Comparison of ENCODE assay signal across 8 cellular contexts in genomic region chr11:118621071-118621815, GRCh38. TPM values are rescaled to one million over a fixed set of nuclear protein-coding genes. Genes with fewer than 3 reads are reported as not detected.
DNase-seq lines count a peak whose midpoint lies in the region; ATAC-seq and TF ChIP-seq lines count a peak whose summit lies in the region.

No MANE protein-coding gene starts in this region.

- no peaks in the 10 kb centered on the region for H3K9me3 ChIP-seq in esophagus (ENCODE audit: control insufficient read depth in 2 of 2, insufficient read depth in 1 of 2, low read depth in 1 of 2, low read length in 1 of 2)

- peaks cover 9% of the 10 kb centered on the region for H3F3A ChIP-seq in GM23338 (replicated peaks; ENCODE audit: low read depth)

- H3K27ac Mint-ChIP-seq in GM23338 = peak overlapping the region; percentile 80
- no peak overlapping the region for H3K27ac Mint-ChIP-seq in activated CD8-positive, alpha-beta T cell treated with anti-CD3 and anti-CD28 coated beads for 36 hours

- peak overlapping the region; percentile 92 for H2BK5ac ChIP-seq in mesendoderm (ENCODE audit: low read length)

- H3K79me1 ChIP-seq in mesendoderm (ENCODE audit: low read length) = peaks cover 8% of the 10 kb centered on the region

- peak overlapping the region; percentile 2 for H4K5ac ChIP-seq in mesendoderm (ENCODE audit: low read length)

- peak overlapping the region; percentile 79 for H3K4me3 Mint-ChIP-seq in GM23338
- H3K4me3 Mint-ChIP-seq in activated CD8-positive, alpha-beta T cell treated with anti-CD3 and anti-CD28 coated beads for 36 hours = peak overlapping the region; percentile 53

- peak overlapping the region; percentile 90 for H4K8ac ChIP-seq in mesendoderm (ENCODE audit: low read depth, low read length)

- CTCF ChIA-PET in activated CD8-positive, alpha-beta T cell treated with anti-CD3 and anti-CD28 coated beads for 36 hours (lab: Charles Lee) = interaction anchor here (0.9 to 2.2 kb wide), 6 partner anchors 10 to 37 kb away, joined by 3 to 7 read pairs (median 5); no protein-coding TSS in a partner anchor

- H3K9me3 Mint-ChIP-seq in GM23338 = no peaks in the 10 kb centered on the region; the same call in 2 of the 3 replicates
- H3K9me3 Mint-ChIP-seq in activated CD8-positive, alpha-beta T cell treated with anti-CD3 and anti-CD28 coated beads for 36 hours = no peaks in the 10 kb centered on the region

- H3K4me2 ChIP-seq in GM23338 (peak overlapping the region; percentile 95), mesendoderm (ENCODE audit: low read length) (peak overlapping the region; percentile 82)

- peak; percentile 86 for DNase-seq in A172 (ENCODE audit: low spot score)
- peak; percentile 95 for DNase-seq in GM23338 (ENCODE audit: low spot score)
- peak; percentile 64 for DNase-seq in NCI-H345 treated with DMSO at 0.1 percent for 48 hours (lab: John Stamatoyannopoulos, UW; ENCODE audit: unreplicated experiment)
- peak; percentile 44 for DNase-seq in activated CD8-positive, alpha-beta T cell treated with anti-CD3 and anti-CD28 coated beads for 36 hours
- DNase-seq in mesendoderm = peak; percentile 94
- DNase-seq in stromal cell of bone marrow (ENCODE audit: low read depth) = peak; percentile 79

- no peak overlapping the region for H2BK15ac ChIP-seq in mesendoderm (replicated peaks; ENCODE audit: low read depth)

- H3K4me3 ChIP-seq in GM23338 (peak overlapping the region; percentile 92), esophagus (ENCODE audit: low read depth in 1 of 2, low read length in 2 of 2) (peak overlapping the region; percentile 39 to 44), mesendoderm (ENCODE audit: low read length) (peak overlapping the region; percentile 68)

- no peaks in the 10 kb centered on the region for H3K9me2 ChIP-seq in GM23338 (ENCODE audit: insufficient read depth)

- H2AK5ac ChIP-seq in mesendoderm (ENCODE audit: low read length) = peak overlapping the region; percentile 99

- H3K36me3 ChIP-seq in GM23338 (ENCODE audit: insufficient read depth) (no peaks in the 10 kb centered on the region), esophagus (ENCODE audit: control insufficient read depth in 2 of 2, insufficient read depth in 2 of 2, low read length in 1 of 2) (peaks cover 0 to under 1% of the 10 kb centered on the region in 2 donors), mesendoderm (ENCODE audit: control insufficient read depth, insufficient read depth, low read length) (no peaks in the 10 kb centered on the region)

- no peak overlapping the region for H2BK120ac ChIP-seq in mesendoderm (ENCODE audit: low read depth, low read length)

- peaks cover 4% of the 10 kb centered on the region for H4K20me1 ChIP-seq in GM23338 (replicated peaks; ENCODE audit: insufficient read depth)

- peaks cover 29% of the 10 kb centered on the region for H3K79me2 ChIP-seq in GM23338 (replicated peaks; ENCODE audit: insufficient read depth)
- H3K79me2 ChIP-seq in mesendoderm (ENCODE audit: control insufficient read depth, insufficient read depth, low read length) = peaks cover 9% of the 10 kb centered on the region

- H3K18ac ChIP-seq in mesendoderm (ENCODE audit: low read length) = peak overlapping the region; percentile 77

- WGBS in esophagus, 2 donors = 3 to 6% methylated on average over 38 of the region's 38 CpGs
- no CpG with 5 or more reads among the region's 38 CpGs for WGBS in mesendoderm (ENCODE audit: extremely low coverage, insufficient coverage, low lambda C conversion rate)

- no peaks in the 10 kb centered on the region for H3K27me3 ChIP-seq in GM23338 (ENCODE audit: insufficient read depth)
- H3K27me3 ChIP-seq in esophagus (ENCODE audit: control insufficient read depth in 1 of 2, insufficient read depth in 2 of 2, low read length in 2 of 2) = no peaks in the 10 kb centered on the region
- H3K27me3 ChIP-seq in mesendoderm (ENCODE audit: insufficient read depth, low read length, poor library complexity) = no peaks in the 10 kb centered on the region

- POLR2A ChIA-PET in activated CD8-positive, alpha-beta T cell treated with anti-CD3 and anti-CD28 coated beads for 36 hours (lab: Charles Lee) = interaction anchor here (0.6 to 1.5 kb wide), 2 partner anchors 96 to 398 kb away, joined by 3 to 4 read pairs; partner anchors contain the start of genes RPS25 and TRAPPC4

- H3K36me3 Mint-ChIP-seq in GM23338 (ENCODE audit: low read depth) = peaks cover 4% of the 10 kb centered on the region; the same call in 2 of the 3 replicates
- no peaks in the 10 kb centered on the region for H3K36me3 Mint-ChIP-seq in activated CD8-positive, alpha-beta T cell treated with anti-CD3 and anti-CD28 coated beads for 36 hours (ENCODE audit: low read depth)

- H3K27ac ChIP-seq in GM23338 (ENCODE audit: low read depth) (peak overlapping the region; percentile 86), esophagus (ENCODE audit: low read depth in 2 of 2, low read length in 1 of 2) (peak overlapping the region; percentile 69 to 82), mesendoderm (ENCODE audit: low read depth, low read length) (peak overlapping the region; percentile 72)

- peak overlapping the region; percentile 88 for H3K9ac ChIP-seq in mesendoderm (ENCODE audit: low read length)

- peak; percentile 83 for ATAC-seq in GM23338
- ATAC-seq in activated CD8-positive, alpha-beta T cell treated with anti-CD3 and anti-CD28 coated beads for 36 hours = peak; percentile 74
- ATAC-seq in HG03095 (IDR thresholded peaks at IDR 0.05; ENCODE audit: unreplicated experiment) = no peak

- peak overlapping the region; percentile 66 for H3K23ac ChIP-seq in mesendoderm (ENCODE audit: low read length)

- peaks cover 62% of the 10 kb centered on the region for H3K4me1 Mint-ChIP-seq in GM23338
- peaks cover 9% of the 10 kb centered on the region for H3K4me1 Mint-ChIP-seq in activated CD8-positive, alpha-beta T cell treated with anti-CD3 and anti-CD28 coated beads for 36 hours (ENCODE audit: low read depth)

- H3K4me1 ChIP-seq in GM23338 (ENCODE audit: insufficient read depth) = peaks cover 40% of the 10 kb centered on the region
- H3K4me1 ChIP-seq in esophagus (ENCODE audit: control insufficient read depth in 2 of 2, insufficient read depth in 2 of 2, low read length in 1 of 2) = peaks cover 7 to 30% of the 10 kb centered on the region in 2 donors
- H3K4me1 ChIP-seq in mesendoderm (ENCODE audit: control insufficient read depth, low read depth, low read length) = peaks cover 13% of the 10 kb centered on the region

- H3K56ac ChIP-seq in mesendoderm (ENCODE audit: low read length) = peak overlapping the region; percentile 89

- no peak overlapping the region for H3K4ac ChIP-seq in mesendoderm (ENCODE audit: low read depth, low read length)

- no peak for TF ChIP-seq CTCF in GM23338 (conservative IDR thresholded peaks at IDR 0.05; ENCODE audit: low read depth in 2 of 2)
- no peak for TF ChIP-seq CTCF in activated CD8-positive, alpha-beta T cell treated with anti-CD3 and anti-CD28 coated beads for 36 hours (IDR thresholded peaks at IDR 0.05)

- H3K27me3 Mint-ChIP-seq in GM23338 (ENCODE audit: insufficient read depth, low read depth, poor library complexity) = peaks cover 12% of the 10 kb centered on the region
- peaks cover 14% of the 10 kb centered on the region for H3K27me3 Mint-ChIP-seq in activated CD8-positive, alpha-beta T cell treated with anti-CD3 and anti-CD28 coated beads for 36 hours

- H2AFZ ChIP-seq in GM23338 = peak overlapping the region; percentile 81

- intact Hi-C loops in activated CD8-positive, alpha-beta T cell treated with anti-CD3 and anti-CD28 coated beads for 36 hours (cut with micrococcal nuclease) = no loop called here

TF ChIP-seq in GM23338, 12 proteins besides CTCF, POLR2A, EP300 and RAD21 (continues in another document):
- TF ChIP-seq CREB1 (CRISPR knock-in tag; IDR thresholded peaks at IDR 0.05; ENCODE audit: low read depth) (peak; percentile 64; the same call in 1 of the 2 replicates), EZH2 (IDR thresholded peaks at IDR 0.05; ENCODE audit: low read depth, unreplicated experiment) (no peak), JUNB (IDR thresholded peaks at IDR 0.05; ENCODE audit: unreplicated experiment) (no peak), POLR2AphosphoS5 (IDR thresholded peaks at IDR 0.05; ENCODE audit: low read depth) (peak; percentile 75), STAT1 (IDR thresholded peaks at IDR 0.05; ENCODE audit: unreplicated experiment) (no peak)

RNA-seq across cellular contexts. Expression of gene PHLDB1, which starts 13.8 kb away (rescaled TPM):
- 87.1 and 101 TPM in 2 replicates for total RNA-seq in A172 (2014; rRNA removed; shearing (Covaris generic))
- total RNA-seq in GM23338 (2014; rRNA removed; shearing (Covaris generic)) = 85.2 and 93.9 TPM in 2 replicates
- 45.3 and 46.0 TPM in 2 replicates for polyA plus RNA-seq in GM23338 (2016; fragmentation: Nextera tagmentation; extraction: Ambion mirVana)
- total RNA-seq in activated CD8-positive, alpha-beta T cell treated with anti-CD3 and anti-CD28 coated beads for 36 hours = 1 to 10 TPM; 3.0 to 5.1 TPM
- polyA plus RNA-seq in esophagus = 10 to 100 TPM; 12.9 to 25.7 TPM
- 35.1 TPM for polyA plus RNA-seq in mesendoderm (2013, experiment 1 of 2)
- 34.9 TPM for polyA plus RNA-seq in mesendoderm (2013, experiment 2 of 2)

RNA-seq across cellular contexts. Expression of gene ARCN1, which starts 49.0 kb away (rescaled TPM):
- 92.7 and 102 TPM in 2 replicates for total RNA-seq in A172 (2014; rRNA removed; shearing (Covaris generic))
- total RNA-seq in GM23338 (2014; rRNA removed; shearing (Covaris generic)) = 106 and 109 TPM in 2 replicates
- 79.9 and 83.3 TPM in 2 replicates for polyA plus RNA-seq in GM23338 (2016; fragmentation: Nextera tagmentation; extraction: Ambion mirVana)
- total RNA-seq in activated CD8-positive, alpha-beta T cell treated with anti-CD3 and anti-CD28 coated beads for 36 hours = 100 to 1,000 TPM; 134 to 135 TPM
- 10 to 100 TPM; 44.7 to 58.0 TPM for polyA plus RNA-seq in esophagus
- polyA plus RNA-seq in mesendoderm (2013, experiment 1 of 2) = 171 TPM
- polyA plus RNA-seq in mesendoderm (2013, experiment 2 of 2) = 167 TPM

RNA-seq across cellular contexts. Expression of gene IFT46, which starts 55.5 kb away (rescaled TPM):
- 34.6 and 40.5 TPM in 2 replicates for total RNA-seq in A172 (2014; rRNA removed; shearing (Covaris generic))
- total RNA-seq in GM23338 (2014; rRNA removed; shearing (Covaris generic)) = 11.1 and 12.8 TPM in 2 replicates
- polyA plus RNA-seq in GM23338 (2016; fragmentation: Nextera tagmentation; extraction: Ambion mirVana) (4.3 and 4.6 TPM in 2 replicates), esophagus (10 to 100 TPM in 1 of 2 donors, 1 to 10 TPM in 1; 8.6 to 10.9 TPM)
- total RNA-seq in activated CD8-positive, alpha-beta T cell treated with anti-CD3 and anti-CD28 coated beads for 36 hours = 10 to 100 TPM; 14.9 to 16.0 TPM
- 16.5 TPM for polyA plus RNA-seq in mesendoderm (2013, experiment 1 of 2)
- polyA plus RNA-seq in mesendoderm (2013, experiment 2 of 2) = 15.3 TPM

RNA-seq across cellular contexts. Expression of gene TREH, which starts 58.2 kb away (rescaled TPM):
- 0.05 TPM in 1 of 2 replicates, not detected in the other for total RNA-seq in A172 (2014; rRNA removed; shearing (Covaris generic))
- total RNA-seq in GM23338 (2014; rRNA removed; shearing (Covaris generic)) = not detected in 2 replicates
- polyA plus RNA-seq in GM23338 (2016; fragmentation: Nextera tagmentation; extraction: Ambion mirVana) = 0.24 and 0.36 TPM in 2 replicates
- total RNA-seq in activated CD8-positive, alpha-beta T cell treated with anti-CD3 and anti-CD28 coated beads for 36 hours = not detected
- 1 to 10 TPM in 1 of 2 donors, under 1 TPM in 1; 0.54 to 5.8 TPM for polyA plus RNA-seq in esophagus
- not detected for polyA plus RNA-seq in mesendoderm (2013, experiment 1 of 2)
- polyA plus RNA-seq in mesendoderm (2013, experiment 2 of 2) = not detected

Comparison
In these comparisons a context has a peak if more than half of its experiments do, and no peak if none do; other contexts are left out.
1. DNase-seq: peak in every context shown above with its lines; median percentile 95 in GM23338; 94 in mesendoderm; 86 in A172; 79 in stromal cell of bone marrow; 64 in NCI-H345 treated with DMSO at 0.1 percent for 48 hours; 44 in activated CD8-positive, alpha-beta T cell treated with anti-CD3 and anti-CD28 coated beads for 36 hours.
2. H3K4me3 ChIP-seq: peak in every context shown above with its lines; median percentile 92 in GM23338; 68 in mesendoderm; 42 in esophagus.
3. RNA of gene PHLDB1, which starts 13.8 kb away (total RNA-seq): 87.1 to 101 TPM in A172 and 85.2 to 93.9 TPM in GM23338; 3.0 to 5.1 TPM in activated CD8-positive, alpha-beta T cell treated with anti-CD3 and anti-CD28 coated beads for 36 hours; every median in the first group is over 10 times any median in the second.
4. Peak in every context shown above with its lines, with median percentiles within 50 percentile points of each other: H3K27ac ChIP-seq.